In the genomic region with DNA sequence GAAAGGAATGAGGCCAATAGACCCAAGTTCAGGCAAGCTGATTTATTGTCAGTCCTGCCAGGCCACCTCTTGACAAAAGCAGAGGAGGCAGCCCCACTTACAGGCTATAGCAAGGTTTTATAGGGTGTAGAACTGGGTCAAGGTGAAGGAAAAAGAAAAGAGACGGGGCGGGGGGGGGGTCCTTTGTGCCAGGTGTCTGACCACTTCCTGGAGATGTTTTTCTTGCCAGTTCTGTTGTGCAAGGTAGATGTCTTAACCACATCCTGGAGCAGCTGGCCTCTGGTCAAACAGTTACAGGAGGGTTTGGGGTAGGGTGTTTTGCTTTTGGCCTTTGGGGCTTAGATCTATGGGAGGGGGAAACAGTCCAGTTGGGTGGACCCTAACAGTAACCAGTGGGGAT, we compare ENCODE assay signal across 8 cellular contexts.
DNase-seq lines count a peak whose midpoint lies in the region; ATAC-seq and TF ChIP-seq lines count a peak whose summit lies in the region.
"Not testable (repeated sequence)": the region's sequence is repeated elsewhere in the genome, so short reads cannot be mapped to it uniquely, and the experiment has no call there.

No MANE protein-coding gene starts in this region.

- not testable (repeated sequence) for H3K36me3 ChIP-seq in GM06990 (ENCODE audit: control insufficient read depth, insufficient read depth, low read length); spleen

- peaks cover 0 to 46% (median 6%) of the 10 kb centered on the region in 6 donors for H3K4me1 ChIP-seq in spleen

- peak overlapping the region; percentile 96 for H3K27ac Mint-ChIP-seq in activated CD4-positive, alpha-beta T cell treated with anti-CD3 and anti-CD28 coated beads, Interleukin-2, amount 10 ng/mL, durations not matched to agents 7 days and 5 days
- peak overlapping the region; percentile 25 for H3K27ac Mint-ChIP-seq in MCF 10A (ENCODE audit: low read depth, unreplicated experiment)

- H3K4me3 ChIP-seq in GM06990 (replicated peaks; ENCODE audit: low read depth, low read length); spleen: not testable (repeated sequence)

- not testable (repeated sequence) for TF ChIP-seq CTCF in GM06990 (IDR thresholded peaks at IDR 0.05; ENCODE audit: insufficient read depth, low read length, poor library complexity, severe bottlenecking); MCF 10A (IDR thresholded peaks at IDR 0.05; ENCODE audit: unreplicated experiment); spleen (IDR thresholded peaks at IDR 0.05 in 8 of 11, conservative IDR thresholded peaks at IDR 0.05 in 3 of 11)

- ATAC-seq in GM19395 (IDR thresholded peaks at IDR 0.05; ENCODE audit: unreplicated experiment) = peak; percentile 84
- ATAC-seq in HG02678 (IDR thresholded peaks at IDR 0.05; ENCODE audit: unreplicated experiment) = peak; percentile 81
- peak; percentile 88 for ATAC-seq in HG03354 (IDR thresholded peaks at IDR 0.05; ENCODE audit: poor library complexity, severe bottlenecking, unreplicated experiment)

- peaks cover 25% of the 10 kb centered on the region for H3K9me3 Mint-ChIP-seq in activated CD4-positive, alpha-beta T cell treated with anti-CD3 and anti-CD28 coated beads, Interleukin-2, amount 10 ng/mL, durations not matched to agents 7 days and 5 days
- not testable (repeated sequence) for H3K9me3 Mint-ChIP-seq in MCF 10A (ENCODE audit: unreplicated experiment)

- peak overlapping the region; percentile 40 for H3K4me3 Mint-ChIP-seq in activated CD4-positive, alpha-beta T cell treated with anti-CD3 and anti-CD28 coated beads, Interleukin-2, amount 10 ng/mL, durations not matched to agents 7 days and 5 days
- H3K4me3 Mint-ChIP-seq in MCF 10A (ENCODE audit: unreplicated experiment) = not testable (repeated sequence)

- H3K27me3 Mint-ChIP-seq in activated CD4-positive, alpha-beta T cell treated with anti-CD3 and anti-CD28 coated beads, Interleukin-2, amount 10 ng/mL, durations not matched to agents 7 days and 5 days = not testable (repeated sequence)
- H3K27me3 Mint-ChIP-seq in MCF 10A (ENCODE audit: insufficient read depth, unreplicated experiment) = peaks cover 50% of the 10 kb centered on the region

- not testable (repeated sequence) for TF ChIP-seq POLR2A in spleen (IDR thresholded peaks at IDR 0.05)

- H3K36me3 Mint-ChIP-seq in activated CD4-positive, alpha-beta T cell treated with anti-CD3 and anti-CD28 coated beads, Interleukin-2, amount 10 ng/mL, durations not matched to agents 7 days and 5 days (ENCODE audit: low read depth) = peaks cover 42% of the 10 kb centered on the region
- H3K36me3 Mint-ChIP-seq in MCF 10A (ENCODE audit: insufficient read depth, unreplicated experiment) = not testable (repeated sequence)

- peaks cover 84% of the 10 kb centered on the region for H3K4me1 Mint-ChIP-seq in activated CD4-positive, alpha-beta T cell treated with anti-CD3 and anti-CD28 coated beads, Interleukin-2, amount 10 ng/mL, durations not matched to agents 7 days and 5 days
- H3K4me1 Mint-ChIP-seq in MCF 10A (ENCODE audit: insufficient read depth, unreplicated experiment) = not testable (repeated sequence)

- H3K27me3 ChIP-seq in GM06990 (replicated peaks; ENCODE audit: control insufficient read depth, insufficient read depth, low read length); spleen (replicated peaks in 1 of 7): not testable (repeated sequence)

- BruUV-seq in MCF 10A (replicated peaks; lab: Mats Ljungman, UMichigan) = not testable (repeated sequence)

- 29 to 61% (median 39%) methylated on average over 2 of the region's 2 CpGs; no CpG with 5 or more reads in 1 of the 5 donors for WGBS in spleen, 5 donors

- CTCF ChIA-PET in activated CD4-positive, alpha-beta T cell treated with anti-CD3 and anti-CD28 coated beads, Interleukin-2, amount 10 ng/mL, durations not matched to agents 7 days and 5 days (lab: Charles Lee) = interaction anchor here (0.6 to 1.1 kb wide), 4 partner anchors 12 to 130 kb away, joined by 3 to 5 read pairs (median 4); no protein-coding TSS in a partner anchor
- CTCF ChIA-PET in MCF 10A (lab: Yijun Ruan, JAX) = not testable (repeated sequence)

- intact Hi-C loops in MCF 10A (cut with micrococcal nuclease); spleen (cut with DNase I; ENCODE audit: low total_unique reads): not testable (repeated sequence)

- H3K9me3 ChIP-seq in spleen = not testable (repeated sequence)

- POLR2A ChIA-PET in activated CD4-positive, alpha-beta T cell treated with anti-CD3 and anti-CD28 coated beads, Interleukin-2, amount 10 ng/mL, durations not matched to agents 7 days and 5 days (lab: Charles Lee); MCF 10A (lab: Yijun Ruan, JAX): not testable (repeated sequence)

- peak overlapping the region; percentile 37 to 87 (median 75) for H3K27ac ChIP-seq in spleen

- DNase-seq in GM06990 (ENCODE audit: extremely low read depth, insufficient read length) (peak; percentile 34), NCI-H226 (peak; percentile 5), MCF 10A (ENCODE audit: unreplicated experiment) (peak; percentile 66), spleen (peak; percentile 76)
- DNase-seq in activated CD4-positive, alpha-beta T cell treated with anti-CD3 and anti-CD28 coated beads, Interleukin-2, amount 10 ng/mL, durations not matched to agents 7 days and 5 days = peak; percentile 47

Comparison
In these comparisons a context has a peak if more than half of its experiments do, and no peak if none do; other contexts are left out.
1. DNase-seq: peak in every context shown above with its lines; median percentile 76 in spleen; 66 in MCF 10A; 47 in activated CD4-positive, alpha-beta T cell treated with anti-CD3 and anti-CD28 coated beads, Interleukin-2, amount 10 ng/mL, durations not matched to agents 7 days and 5 days; 34 in GM06990; 5 in NCI-H226.